In genomic region chr3:4887177-4887576, GRCh38 we compare ENCODE assay signal across 27 cellular contexts.
DNase-seq lines count a peak whose midpoint lies in the region; ATAC-seq, FAIRE-seq and TF ChIP-seq lines count a peak whose summit lies in the region.
"Had no signal": no experiment of that assay in that cellular context is flagged by ENCODE, and none has a peak within 500 bp of the region (broad histone marks: within the 10 kb centered on the region; RNA-seq: fewer than 3 reads in every experiment).

No MANE protein-coding gene starts in this region.

- H3K27ac Mint-ChIP-seq in T-helper 1 cell treated with Interleukin-12 subunit alpha and Interleukin-12 subunit beta and Interleukin-4 antibody, amounts not matched to agents 30 μg/mL and 1 μg/mL, for 36 hours: no peak overlapping the region
- H3K27ac Mint-ChIP-seq in T-helper 17 cell: peak overlapping the region; percentile 66
- H3K27ac Mint-ChIP-seq: CD14-positive monocyte; CD4-positive, alpha-beta T cell; GM23338; H9 had no signal

- no peak for DNase-seq in T-helper 1 cell
- DNase-seq in A549 (ENCODE audit: low read depth in 1 of 2, low spot score in 1 of 2): no peak
- DNase-seq in T-helper 17 cell: no peak
- peak; percentile 29 for DNase-seq in kidney tubule cell (ENCODE audit: low spot score)
- DNase-seq in spleen: no peak
- DNase-seq in T-helper 2 cell: no peak
- DNase-seq: ACHN; AML-193; BE2C; CD4-positive, alpha-beta T cell; CD8-positive, alpha-beta memory T cell; DMS 273 treated with DMSO at 0.1 percent for 48 hours; DMS79; EL; GDM1; H9 had no signal

- H3K4me2 ChIP-seq in A549: peak overlapping the region; percentile 40; the same call in 2 of the 3 replicates
- H3K4me2 ChIP-seq: BLaER1 treated with 17β-estradiol and CSF1 and Interleukin-3, amounts not matched to agents 10 nM and 100 nM; GM23338 had no signal

- no peak for TF ChIP-seq RAD21 in A549 (conservative IDR thresholded peaks at IDR 0.05 in 1 of 2, IDR thresholded peaks at IDR 0.05 in 1 of 2)

- peak overlapping the region; percentile 23 for H3K4me3 Mint-ChIP-seq in T-helper 1 cell treated with Interleukin-12 subunit alpha and Interleukin-12 subunit beta and Interleukin-4 antibody, amounts not matched to agents 30 μg/mL and 1 μg/mL, for 36 hours
- no peak overlapping the region for H3K4me3 Mint-ChIP-seq in T-helper 17 cell
- H3K4me3 Mint-ChIP-seq: CD14-positive monocyte; CD4-positive, alpha-beta T cell; CD8-positive, alpha-beta memory T cell; GM23338; H9 had no signal

- WGBS in A549 (ENCODE audit: missing lambda C conversion rate): 34% methylated on average over 8 of the region's 8 CpGs
- WGBS in spleen, 5 donors: 88 to 96% (median 91%) methylated on average over 8 of the region's 8 CpGs

- H3K27me3 ChIP-seq in spleen (replicated peaks in 1 of 7): no peaks in the 10 kb centered on the region
- H3K27me3 ChIP-seq: BE2C; BLaER1 treated with 17β-estradiol and CSF1 and Interleukin-3, amounts not matched to agents 10 nM and 100 nM had no signal

- ATAC-seq in A549 (no peak), T-helper 17 cell (no peak), HG02678 (IDR thresholded peaks at IDR 0.05; ENCODE audit: unreplicated experiment) (no peak)
- ATAC-seq: GM12878, GM23338, HCT116 had no signal

- H3K36me3 Mint-ChIP-seq in T-helper 1 cell treated with Interleukin-12 subunit alpha and Interleukin-12 subunit beta and Interleukin-4 antibody, amounts not matched to agents 30 μg/mL and 1 μg/mL, for 36 hours (ENCODE audit: low read depth): peaks cover 13% of the 10 kb centered on the region
- H3K36me3 Mint-ChIP-seq in T-helper 17 cell (ENCODE audit: low read depth): no peaks in the 10 kb centered on the region
- H3K36me3 Mint-ChIP-seq: CD14-positive monocyte; CD8-positive, alpha-beta memory T cell had no signal

- CTCF ChIA-PET in A549 (lab: Yijun Ruan, JAX): no interaction called here

- H3K4me3 ChIP-seq in A549: no peak overlapping the region
- H3K4me3 ChIP-seq in spleen: no peak overlapping the region
- H3K4me3 ChIP-seq: BLaER1 treated with 17β-estradiol and CSF1 and Interleukin-3, amounts not matched to agents 10 nM and 100 nM; GM12878; GM23338 had no signal

- TF ChIP-seq POLR2A in A549 (IDR thresholded peaks at IDR 0.05; ENCODE audit: low read length) (no peak), spleen (IDR thresholded peaks at IDR 0.05) (no peak)

- H3K4me1 Mint-ChIP-seq in T-helper 1 cell treated with Interleukin-12 subunit alpha and Interleukin-12 subunit beta and Interleukin-4 antibody, amounts not matched to agents 30 μg/mL and 1 μg/mL, for 36 hours (ENCODE audit: low read depth): peaks cover 51% of the 10 kb centered on the region
- H3K4me1 Mint-ChIP-seq in T-helper 17 cell: peaks cover 23% of the 10 kb centered on the region
- H3K4me1 Mint-ChIP-seq: GM23338 had no signal

- peaks cover 5% of the 10 kb centered on the region for H3K9me3 Mint-ChIP-seq in T-helper 1 cell treated with Interleukin-12 subunit alpha and Interleukin-12 subunit beta and Interleukin-4 antibody, amounts not matched to agents 30 μg/mL and 1 μg/mL, for 36 hours
- H3K9me3 Mint-ChIP-seq: CD4-positive, alpha-beta T cell; CD8-positive, alpha-beta memory T cell; GM23338; H9 had no signal

- FAIRE-seq in A549 (lab: Jason Lieb, UNC): peak; percentile 46
- FAIRE-seq: A204.1, D721Med, GM12878, GM19239 had no signal

- H3K9me3 ChIP-seq in A549: peaks cover 4% of the 10 kb centered on the region; the same call in 1 of the 3 replicates
- no peaks in the 10 kb centered on the region for H3K9me3 ChIP-seq in T-helper 17 cell (ENCODE audit: control insufficient read depth, low read length, poor library complexity, severe bottlenecking)
- H3K9me3 ChIP-seq in spleen: no peaks in the 10 kb centered on the region
- H3K9me3 ChIP-seq: BE2C had no signal

- H3K27me3 Mint-ChIP-seq in T-helper 1 cell treated with Interleukin-12 subunit alpha and Interleukin-12 subunit beta and Interleukin-4 antibody, amounts not matched to agents 30 μg/mL and 1 μg/mL, for 36 hours (ENCODE audit: low read depth): no peaks in the 10 kb centered on the region
- H3K27me3 Mint-ChIP-seq in T-helper 17 cell: no peaks in the 10 kb centered on the region
- H3K27me3 Mint-ChIP-seq: CD4-positive, alpha-beta T cell; CD8-positive, alpha-beta memory T cell had no signal

- POLR2A ChIA-PET in A549 (lab: Yijun Ruan, JAX): no interaction called here

- H3K4me1 ChIP-seq in A549 (peaks cover 10% of the 10 kb centered on the region), spleen (peaks cover 5 to 19% (median 15%) of the 10 kb centered on the region in 6 donors)
- H3K4me1 ChIP-seq: BE2C had no signal

- H3K27ac ChIP-seq in A549: no peak overlapping the region
- H3K27ac ChIP-seq in spleen: no peak overlapping the region
- H3K27ac ChIP-seq: 22Rv1; BLaER1 treated with 17β-estradiol and CSF1 and Interleukin-3, amounts not matched to agents 10 nM and 100 nM had no signal

- H3K36me3 ChIP-seq in spleen: no peaks in the 10 kb centered on the region
- H3K36me3 ChIP-seq: BE2C; BLaER1 treated with 17β-estradiol and CSF1 and Interleukin-3, amounts not matched to agents 10 nM and 100 nM had no signal

- no peak for TF ChIP-seq EP300 in A549 (IDR thresholded peaks at IDR 0.05)

- intact Hi-C loops in spleen (cut with DNase I; ENCODE audit: low total_unique reads): no loop called here

- TF ChIP-seq CTCF in A549 (IDR thresholded peaks at IDR 0.05): no peak
- no peak for TF ChIP-seq CTCF in spleen (IDR thresholded peaks at IDR 0.05 in 8 of 11, conservative IDR thresholded peaks at IDR 0.05 in 3 of 11)

TF ChIP-seq in A549, 52 proteins besides CTCF, POLR2A, EP300 and RAD21:
- TF ChIP-seq ELK1 (IDR thresholded peaks at IDR 0.05; ENCODE audit: low read depth, low read length): no peak
- TF ChIP-seq GATA3 (IDR thresholded peaks at IDR 0.05; ENCODE audit: borderline replicate concordance): peak; percentile 30; the same call in 1 of the 2 replicates
- TF ChIP-seq RCOR1 (IDR thresholded peaks at IDR 0.05; ENCODE audit: low read depth, low read length): no peak
- TF ChIP-seq EHMT2 (IDR thresholded peaks at IDR 0.05; ENCODE audit: low read depth): no peak
- TF ChIP-seq NPAS2 (CRISPR knock-in tag; IDR thresholded peaks at IDR 0.05; ENCODE audit: borderline replicate concordance): no peak
